14 cellular contexts compared by ENCODE assay signal in genomic region chr4:186227221-186227620, GRCh38. TPM values are rescaled to one million over a fixed set of nuclear protein-coding genes. Genes with fewer than 3 reads are reported as not detected.
DNase-seq lines count a peak whose midpoint lies in the region; ATAC-seq, FAIRE-seq and TF ChIP-seq lines count a peak whose summit lies in the region.
"Had no signal": no experiment of that assay in that cellular context is flagged by ENCODE, and none has a peak within 500 bp of the region (broad histone marks: within the 10 kb centered on the region; RNA-seq: fewer than 3 reads in every experiment).

TSS of gene KLKB1 (plus strand) at chr4:186227507. CDS start at chr4:186228196, 689 bp downstream.

- no peaks in the 10 kb centered on the region for H3K4me1 Mint-ChIP-seq in T-helper 17 cell
- no peaks in the 10 kb centered on the region for H3K4me1 Mint-ChIP-seq in stimulated activated naive CD8-positive, alpha-beta T cell treated with anti-CD3 and anti-CD28 coated beads, Interleukin-15, amount 100 ng/mL, for 72 hours

- H3K9me3 ChIP-seq in pancreas (no peaks in the 10 kb centered on the region), T-helper 17 cell (ENCODE audit: control insufficient read depth, low read length, poor library complexity, severe bottlenecking) (no peaks in the 10 kb centered on the region)

- peaks cover 4 to 11% (median 7%) of the 10 kb centered on the region in 3 donors for H3K4me1 ChIP-seq in pancreas

- DNase-seq in HT-29 (ENCODE audit: low spot score) (peak; percentile 20), NCI-H510A (lab: John Stamatoyannopoulos, UW) (peak; percentile 40), fibroblast of peridontal ligament (ENCODE audit: extremely low read depth) (peak; percentile 25), pancreas (no peak), T-helper 17 cell (no peak)
- DNase-seq in activated naive CD4-positive, alpha-beta T cell treated with Interleukin-2 at 50 U/mL for 16 hours: no peak
- no peak for DNase-seq in stimulated activated naive CD8-positive, alpha-beta T cell treated with anti-CD3 and anti-CD28 coated beads, Interleukin-15, amount 100 ng/mL, for 72 hours
- DNase-seq: COR-L47, GOT3, heart right ventricle, midbrain, Right ventricle myocardium superior had no signal

- no peaks in the 10 kb centered on the region for H3K27me3 ChIP-seq in pancreas
- H3K27me3 ChIP-seq: heart right ventricle, tibial nerve had no signal

- H3K27ac Mint-ChIP-seq in T-helper 17 cell: no peak within 1 kb of the TSS
- H3K27ac Mint-ChIP-seq in stimulated activated naive CD8-positive, alpha-beta T cell treated with anti-CD3 and anti-CD28 coated beads, Interleukin-15, amount 100 ng/mL, for 72 hours: no peak within 1 kb of the TSS

- intact Hi-C loops in pancreas (cut with DNase I): no loop called here

- H3K36me3 ChIP-seq in pancreas: no peaks in the 10 kb centered on the region

- peaks cover 9% of the 10 kb centered on the region for H3K36me3 Mint-ChIP-seq in T-helper 17 cell (ENCODE audit: low read depth)

- no peak for TF ChIP-seq CTCF in pancreas (IDR thresholded peaks at IDR 0.05)

- H3K9me3 Mint-ChIP-seq in stimulated activated naive CD8-positive, alpha-beta T cell treated with anti-CD3 and anti-CD28 coated beads, Interleukin-15, amount 100 ng/mL, for 72 hours: peaks cover 21 to 34% of the 10 kb centered on the region in 2 donors

- H3K4me3 Mint-ChIP-seq in T-helper 17 cell: no peak within 1 kb of the TSS
- H3K4me3 Mint-ChIP-seq in stimulated activated naive CD8-positive, alpha-beta T cell treated with anti-CD3 and anti-CD28 coated beads, Interleukin-15, amount 100 ng/mL, for 72 hours: no peak within 1 kb of the TSS

- peak within 1 kb of the TSS in 2 of 4 donors; percentile 6 to 28 for H3K4me3 ChIP-seq in pancreas

- ATAC-seq in pancreas: peak; percentile 48 to 90 (median 70)
- no peak for ATAC-seq in T-helper 17 cell
- no peak for ATAC-seq in stimulated activated naive CD8-positive, alpha-beta T cell treated with anti-CD3 and anti-CD28 coated beads, Interleukin-15, amount 100 ng/mL, for 72 hours

- peak within 1 kb of the TSS in 3 of 4 donors; percentile 13 to 46 (median 24) for H3K27ac ChIP-seq in pancreas
- H3K27ac ChIP-seq: heart right ventricle, KMS-11, tibial nerve had no signal

- 45 to 54% methylated on average over 5 of the region's 5 CpGs for WGBS in pancreas, 2 donors

- H3K27me3 Mint-ChIP-seq in T-helper 17 cell: no peaks in the 10 kb centered on the region
- H3K27me3 Mint-ChIP-seq in stimulated activated naive CD8-positive, alpha-beta T cell treated with anti-CD3 and anti-CD28 coated beads, Interleukin-15, amount 100 ng/mL, for 72 hours: no peaks in the 10 kb centered on the region

- no peak for FAIRE-seq in pancreas (lab: Jason Lieb, UNC)

RNA-seq across cellular contexts. Expression of gene KLKB1, which starts in this region (rescaled TPM):
- not detected in 2 replicates for total RNA-seq in HT-29 (2014; rRNA removed; shearing (Covaris generic))
- total RNA-seq in pancreas (1 to 10 TPM in 5 of 6 donors, under 1 TPM in 1; 0.93 to 2.6 (median 1.6) TPM), T-helper 17 cell (1 to 10 TPM in 1 of 2 donors, under 1 TPM in 1; 0.52 to 1.5 TPM)
- 10 to 100 TPM; 10.7 to 26.5 TPM for polyA plus RNA-seq in pancreas

Comparison
In these comparisons a context has a peak if more than half of its experiments do, and no peak if none do; other contexts are left out.
1. Peak in DNase-seq in HT-29; RNA of the gene not detected or under 1 TPM.
2. DNase-seq: peak in NCI-H510A (single experiment) and fibroblast of peridontal ligament (single experiment); none in pancreas (0 of 6), T-helper 17 cell (0 of 3), activated naive CD4-positive, alpha-beta T cell treated with Interleukin-2 at 50 U/mL for 16 hours (single experiment) and stimulated activated naive CD8-positive, alpha-beta T cell treated with anti-CD3 and anti-CD28 coated beads, Interleukin-15, amount 100 ng/mL, for 72 hours (0 of 2).
3. ATAC-seq: peak in pancreas (4 of 4); none in T-helper 17 cell (single experiment) and stimulated activated naive CD8-positive, alpha-beta T cell treated with anti-CD3 and anti-CD28 coated beads, Interleukin-15, amount 100 ng/mL, for 72 hours (single experiment).